In genomic region chr10:117240105-117240729, GRCh38 we compare ENCODE assay signal across 2 cellular contexts.
TF ChIP-seq lines count a peak whose summit lies in the region.

No MANE protein-coding gene starts in this region.

TF ChIP-seq in SK-N-SH, 30 proteins besides CTCF, POLR2A, EP300 and RAD21 (continued from another document):
- TF ChIP-seq ZBTB33 (IDR thresholded peaks at IDR 0.05; ENCODE audit: borderline replicate concordance, low read depth), result no peak
- TF ChIP-seq POLR2AphosphoS5 (IDR thresholded peaks at IDR 0.05; ENCODE audit: low read depth, low read length), result no peak
- no peak for TF ChIP-seq TEAD4 (IDR thresholded peaks at IDR 0.05; ENCODE audit: borderline replicate concordance, insufficient read depth)
- no peak for TF ChIP-seq USF2 (IDR thresholded peaks at IDR 0.05; ENCODE audit: borderline replicate concordance, low read depth, low read length)
- no peak for TF ChIP-seq ELF1 (IDR thresholded peaks at IDR 0.05)
- TF ChIP-seq USF1 (IDR thresholded peaks at IDR 0.05; ENCODE audit: borderline replicate concordance, low read depth), result no peak
- TF ChIP-seq MEF2A (IDR thresholded peaks at IDR 0.05; ENCODE audit: borderline replicate concordance, low read depth), result no peak
- TF ChIP-seq RFX5 (IDR thresholded peaks at IDR 0.05; ENCODE audit: low read length), result no peak
- no peak for TF ChIP-seq MAX (IDR thresholded peaks at IDR 0.05; ENCODE audit: low read depth)
TF ChIP-seq in SK-N-SH: peak in this region for 0.

TF ChIP-seq in SK-N-SH treated with all-trans-retinoic acid at 6 μM for 48 hours, 23 proteins besides CTCF, POLR2A, EP300 and RAD21 (continued from another document):
- TF ChIP-seq GLIS3 (CRISPR knock-in tag; IDR thresholded peaks at IDR 0.05), result no peak
- TF ChIP-seq BACH2 (CRISPR knock-in tag; IDR thresholded peaks at IDR 0.05; ENCODE audit: borderline replicate concordance), result no peak
- no peak for TF ChIP-seq OSR1 (CRISPR knock-in tag; IDR thresholded peaks at IDR 0.05)
- TF ChIP-seq, protein P1, sequence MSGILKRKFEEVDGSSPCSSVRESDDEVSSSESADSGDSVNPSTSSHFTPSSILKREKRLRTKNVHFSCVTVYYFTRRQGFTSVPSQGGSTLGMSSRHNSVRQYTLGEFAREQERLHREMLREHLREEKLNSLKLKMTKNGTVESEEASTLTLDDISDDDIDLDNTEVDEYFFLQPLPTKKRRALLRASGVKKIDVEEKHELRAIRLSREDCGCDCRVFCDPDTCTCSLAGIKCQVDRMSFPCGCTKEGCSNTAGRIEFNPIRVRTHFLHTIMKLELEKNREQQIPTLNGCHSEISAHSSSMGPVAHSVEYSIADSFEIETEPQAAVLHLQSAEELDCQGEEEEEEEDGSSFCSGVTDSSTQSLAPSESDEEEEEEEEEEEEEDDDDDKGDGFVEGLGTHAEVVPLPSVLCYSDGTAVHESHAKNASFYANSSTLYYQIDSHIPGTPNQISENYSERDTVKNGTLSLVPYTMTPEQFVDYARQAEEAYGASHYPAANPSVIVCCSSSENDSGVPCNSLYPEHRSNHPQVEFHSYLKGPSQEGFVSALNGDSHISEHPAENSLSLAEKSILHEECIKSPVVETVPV (CRISPR knock-in tag; IDR thresholded peaks at IDR 0.05), result no peak
